8 cellular contexts compared by ENCODE assay signal in genomic region chr19:14375055-14375581, GRCh38. TPM values are rescaled to one million over a fixed set of nuclear protein-coding genes. Genes with fewer than 3 reads are reported as not detected.
DNase-seq lines count a peak whose midpoint lies in the region; ATAC-seq and TF ChIP-seq lines count a peak whose summit lies in the region.

No MANE protein-coding gene starts in this region.

- H3K36me3 ChIP-seq in suprapubic skin, result no peaks in the 10 kb centered on the region

- no peaks in the 10 kb centered on the region for H3K9me3 Mint-ChIP-seq in activated T-helper 17 cell treated with anti-CD3 and anti-CD28 coated beads, Interleukin-2, amount 50 U/mL, for 72 hours
- no peaks in the 10 kb centered on the region for H3K9me3 Mint-ChIP-seq in immature natural killer cell

- H3K4me3 ChIP-seq in suprapubic skin, result no peak overlapping the region

- H3K27me3 Mint-ChIP-seq in activated T-helper 17 cell treated with anti-CD3 and anti-CD28 coated beads, Interleukin-2, amount 50 U/mL, for 72 hours, result no peaks in the 10 kb centered on the region
- H3K27me3 Mint-ChIP-seq in immature natural killer cell (ENCODE audit: low read depth in 3 of 3), result peaks cover 9 to 30% (median 13%) of the 10 kb centered on the region in 3 donors

- H3K27me3 ChIP-seq in suprapubic skin, result no peaks in the 10 kb centered on the region

- peak overlapping the region; percentile 97 for H3K27ac Mint-ChIP-seq in activated T-helper 17 cell treated with anti-CD3 and anti-CD28 coated beads, Interleukin-2, amount 50 U/mL, for 72 hours
- peak overlapping the region; percentile 94 to 100 (median 99) for H3K27ac Mint-ChIP-seq in immature natural killer cell

- peak in 1 of 2 donors; percentile 43 for TF ChIP-seq POLR2A in suprapubic skin (IDR thresholded peaks at IDR 0.05)

- DNase-seq in stimulated activated CD4-positive, alpha-beta T cell treated with anti-CD3 and anti-CD28 coated beads, Interleukin-2, amount 100 ng/mL, for 4 hours (ENCODE audit: low read depth), result peak; percentile 44
- DNase-seq in stimulated activated CD4-positive, alpha-beta T cell treated with anti-CD3 and anti-CD28 coated beads, Interleukin-12 subunit alpha, Interleukin-12 subunit beta, amount 100 ng/mL, for 4 hours, result no peak
- peak; percentile 93 to 96 (median 95) for DNase-seq in immature natural killer cell
- no peak for DNase-seq in suprapubic skin (ENCODE audit: low spot score in 2 of 2)
- DNase-seq in NCI-H128 (lab: John Stamatoyannopoulos, UW; ENCODE audit: unreplicated experiment), result no peak
- DNase-seq in NCI-H1694 (lab: John Stamatoyannopoulos, UW), result no peak

- H3K4me3 Mint-ChIP-seq in activated T-helper 17 cell treated with anti-CD3 and anti-CD28 coated beads, Interleukin-2, amount 50 U/mL, for 72 hours, result peak overlapping the region; percentile 75
- H3K4me3 Mint-ChIP-seq in immature natural killer cell, result peak overlapping the region; percentile 80 to 87 (median 83)

- H3K27ac ChIP-seq in suprapubic skin, result peak overlapping the region; percentile 79

- H3K4me1 ChIP-seq in suprapubic skin, result peaks cover 31% of the 10 kb centered on the region

- peaks cover 15% of the 10 kb centered on the region for H3K4me1 Mint-ChIP-seq in activated T-helper 17 cell treated with anti-CD3 and anti-CD28 coated beads, Interleukin-2, amount 50 U/mL, for 72 hours
- H3K4me1 Mint-ChIP-seq in immature natural killer cell, result peaks cover 72 to 75% of the 10 kb centered on the region in 2 donors

- WGBS in suprapubic skin, result 58% methylated on average over 5 of the region's 12 CpGs

- no peaks in the 10 kb centered on the region for H3K9me3 ChIP-seq in suprapubic skin

- TF ChIP-seq CTCF in suprapubic skin (IDR thresholded peaks at IDR 0.05), result no peak

- ATAC-seq in activated T-helper 17 cell treated with anti-CD3 and anti-CD28 coated beads, Interleukin-2, amount 50 U/mL, for 72 hours (replicated peaks), result peak; percentile 75
- no peak for ATAC-seq in HG03460 (IDR thresholded peaks at IDR 0.05; ENCODE audit: unreplicated experiment)

- TF ChIP-seq EP300 in suprapubic skin (IDR thresholded peaks at IDR 0.05), result no peak

- H3K36me3 Mint-ChIP-seq in activated T-helper 17 cell treated with anti-CD3 and anti-CD28 coated beads, Interleukin-2, amount 50 U/mL, for 72 hours (ENCODE audit: low read depth), result peaks cover 4% of the 10 kb centered on the region
- peaks cover 0 to 3% (median 0%) of the 10 kb centered on the region in 3 donors for H3K36me3 Mint-ChIP-seq in immature natural killer cell

RNA-seq across cellular contexts. Expression of gene ADGRE5, which starts 6.1 kb away (rescaled TPM):
- 100 to 1,000 TPM; 184 to 261 TPM for total RNA-seq in activated T-helper 17 cell treated with anti-CD3 and anti-CD28 coated beads, Interleukin-2, amount 50 U/mL, for 72 hours
- 100 to 1,000 TPM; 360 to 783 (median 485) TPM for polyA plus RNA-seq in immature natural killer cell
- 10 to 100 TPM in 3 of 4 donors, 1 to 10 TPM in 1; 5.1 to 24.2 (median 11.5) TPM for total RNA-seq in suprapubic skin

RNA-seq across cellular contexts. Expression of gene DDX39A, which starts 44.0 kb away (rescaled TPM):
- total RNA-seq in activated T-helper 17 cell treated with anti-CD3 and anti-CD28 coated beads, Interleukin-2, amount 50 U/mL, for 72 hours, result 100 to 1,000 TPM; 132 to 260 TPM
- polyA plus RNA-seq in immature natural killer cell, result 100 to 1,000 TPM; 117 to 177 (median 144) TPM
- total RNA-seq in suprapubic skin, result 100 to 1,000 TPM in 3 of 4 donors, 10 to 100 TPM in 1; 80.9 to 149 (median 111) TPM

RNA-seq across cellular contexts. Expression of gene PKN1, which starts 58.0 kb away (rescaled TPM):
- total RNA-seq in activated T-helper 17 cell treated with anti-CD3 and anti-CD28 coated beads, Interleukin-2, amount 50 U/mL, for 72 hours, result 100 to 1,000 TPM; 121 to 171 TPM
- 10 to 100 TPM; 74.3 to 94.6 (median 84.7) TPM for polyA plus RNA-seq in immature natural killer cell
- 10 to 100 TPM in 3 of 4 donors, 1 to 10 TPM in 1; 8.6 to 21.2 (median 14.9) TPM for total RNA-seq in suprapubic skin

Comparison
In these comparisons a context has a peak if more than half of its experiments do, and no peak if none do; other contexts are left out.
1. DNase-seq: peak in stimulated activated CD4-positive, alpha-beta T cell treated with anti-CD3 and anti-CD28 coated beads, Interleukin-2, amount 100 ng/mL, for 4 hours (single experiment) and immature natural killer cell (3 of 3); none in stimulated activated CD4-positive, alpha-beta T cell treated with anti-CD3 and anti-CD28 coated beads, Interleukin-12 subunit alpha, Interleukin-12 subunit beta, amount 100 ng/mL, for 4 hours (single experiment), suprapubic skin (0 of 2), NCI-H128 (single experiment) and NCI-H1694 (single experiment).
2. RNA of gene ADGRE5, which starts 6.1 kb away (total RNA-seq): 184 to 261 TPM in activated T-helper 17 cell treated with anti-CD3 and anti-CD28 coated beads, Interleukin-2, amount 50 U/mL, for 72 hours; 5.1 to 24.2 TPM in suprapubic skin; every median in the first group is over 4 times any median in the second.
3. RNA of gene PKN1, which starts 58.0 kb away (total RNA-seq): 121 to 171 TPM in activated T-helper 17 cell treated with anti-CD3 and anti-CD28 coated beads, Interleukin-2, amount 50 U/mL, for 72 hours; 8.6 to 21.2 TPM in suprapubic skin; every median in the first group is over 4 times any median in the second.